1 cellular context compared by ENCODE assay signal in the genomic region with DNA sequence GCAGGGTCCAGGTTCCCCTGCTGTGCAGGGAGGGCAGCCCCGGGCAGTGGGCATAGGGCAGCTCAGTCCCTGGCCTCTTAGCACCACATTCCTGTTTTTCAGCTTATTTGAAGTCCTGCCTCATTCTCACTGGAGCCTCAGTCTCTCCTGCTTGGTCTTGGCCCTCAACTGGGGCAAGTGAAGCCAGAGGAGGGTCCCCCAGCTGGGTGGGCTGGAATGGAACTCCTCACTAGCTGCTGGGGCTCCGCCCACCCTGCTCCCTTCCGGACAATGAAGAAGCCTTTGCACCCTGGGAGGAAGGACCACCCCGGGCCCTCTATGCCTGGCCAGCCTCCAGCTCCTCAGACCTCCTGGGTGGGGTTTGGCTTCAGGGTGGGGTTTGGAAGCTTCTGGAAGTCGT.
TF ChIP-seq lines count a peak whose summit lies in the region.

No MANE protein-coding gene starts in this region.

TF ChIP-seq in IMR-90, 13 proteins besides CTCF, POLR2A, EP300 and RAD21:
- TF ChIP-seq CEBPB (IDR thresholded peaks at IDR 0.05; ENCODE audit: low read depth, low read length) (no peak), NFE2L2 (IDR thresholded peaks at IDR 0.05; ENCODE audit: low read depth, low read length) (no peak)
- TF ChIP-seq, protein P1, sequence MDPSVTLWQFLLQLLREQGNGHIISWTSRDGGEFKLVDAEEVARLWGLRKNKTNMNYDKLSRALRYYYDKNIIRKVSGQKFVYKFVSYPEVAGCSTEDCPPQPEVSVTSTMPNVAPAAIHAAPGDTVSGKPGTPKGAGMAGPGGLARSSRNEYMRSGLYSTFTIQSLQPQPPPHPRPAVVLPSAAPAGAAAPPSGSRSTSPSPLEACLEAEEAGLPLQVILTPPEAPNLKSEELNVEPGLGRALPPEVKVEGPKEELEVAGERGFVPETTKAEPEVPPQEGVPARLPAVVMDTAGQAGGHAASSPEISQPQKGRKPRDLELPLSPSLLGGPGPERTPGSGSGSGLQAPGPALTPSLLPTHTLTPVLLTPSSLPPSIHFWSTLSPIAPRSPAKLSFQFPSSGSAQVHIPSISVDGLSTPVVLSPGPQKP (IDR thresholded peaks at IDR 0.05; ENCODE audit: borderline replicate concordance, low read depth, low read length), result no peak
